ENCODE assay signal across 24 cellular contexts in genomic region chr7:136128050-136128449, GRCh38.
DNase-seq lines count a peak whose midpoint lies in the region; ATAC-seq and TF ChIP-seq lines count a peak whose summit lies in the region.
"Had no signal": no experiment of that assay in that cellular context is flagged by ENCODE, and none has a peak within 500 bp of the region (broad histone marks: within the 10 kb centered on the region; RNA-seq: fewer than 3 reads in every experiment).

No MANE protein-coding gene starts in this region.

- POLR2A ChIA-PET in MCF 10A (lab: Yijun Ruan, JAX), result no interaction called here

- H2BK12ac ChIP-seq in mesenchymal stem cell (ENCODE audit: low read length in 2 of 2), result no peak overlapping the region

- intact Hi-C loops in MCF 10A (cut with micrococcal nuclease) (no loop called here), posterior cingulate gyrus (cut with DNase I) (no loop called here)

- no peak overlapping the region for H3K23ac ChIP-seq in mesenchymal stem cell (ENCODE audit: low read length in 2 of 2)

- H3K36me3 ChIP-seq in GM23338 (ENCODE audit: insufficient read depth), result no peaks in the 10 kb centered on the region
- H3K36me3 ChIP-seq in mesenchymal stem cell (ENCODE audit: control insufficient read depth in 1 of 2, insufficient read depth in 2 of 2, low read depth in 1 of 2, low read length in 2 of 2), result no peaks in the 10 kb centered on the region
- H3K36me3 ChIP-seq: BLaER1 treated with 17β-estradiol and CSF1 and Interleukin-3, amounts not matched to agents 10 nM and 100 nM had no signal

- no peaks in the 10 kb centered on the region for H3K9me3 Mint-ChIP-seq in GM23338
- H3K9me3 Mint-ChIP-seq in activated T-helper 17 cell treated with anti-CD3 and anti-CD28 coated beads, Interleukin-2, amount 50 U/mL, for 72 hours, result peaks cover 7% of the 10 kb centered on the region
- no peaks in the 10 kb centered on the region for H3K9me3 Mint-ChIP-seq in MCF 10A (ENCODE audit: unreplicated experiment)
- H3K9me3 Mint-ChIP-seq: CD8-positive, alpha-beta T cell had no signal

- H3K18ac ChIP-seq in mesenchymal stem cell (ENCODE audit: low read depth in 1 of 2, low read length in 2 of 2), result no peak overlapping the region

- H3K4me3 Mint-ChIP-seq in GM23338, result no peak overlapping the region
- no peak overlapping the region for H3K4me3 Mint-ChIP-seq in activated T-helper 17 cell treated with anti-CD3 and anti-CD28 coated beads, Interleukin-2, amount 50 U/mL, for 72 hours
- no peak overlapping the region for H3K4me3 Mint-ChIP-seq in MCF 10A (ENCODE audit: unreplicated experiment)
- H3K4me3 Mint-ChIP-seq: B cell; CD4-positive, alpha-beta T cell; CD8-positive, alpha-beta T cell had no signal

- H3K4me2 ChIP-seq in GM23338 (no peak overlapping the region), mesenchymal stem cell (ENCODE audit: low read length, poor library complexity, severe bottlenecking) (no peak overlapping the region)
- H3K4me2 ChIP-seq: A549; BLaER1 treated with 17β-estradiol and CSF1 and Interleukin-3, amounts not matched to agents 10 nM and 100 nM had no signal

- no peaks in the 10 kb centered on the region for H3K79me1 ChIP-seq in mesenchymal stem cell (replicated peaks; ENCODE audit: low read length, poor library complexity, severe bottlenecking)

- CTCF ChIA-PET in MCF 10A (lab: Yijun Ruan, JAX), result no interaction called here

- H3K4me1 ChIP-seq in GM23338 (ENCODE audit: insufficient read depth), result no peaks in the 10 kb centered on the region; the same call in 1 of the 2 replicates
- H3K4me1 ChIP-seq in mesenchymal stem cell (ENCODE audit: control insufficient read depth, insufficient read depth, low read depth, low read length), result peaks cover 2% of the 10 kb centered on the region
- H3K4me1 ChIP-seq: A549, Caco-2 had no signal

- H4K8ac ChIP-seq in mesenchymal stem cell (ENCODE audit: low read length), result no peak overlapping the region

- H3K27me3 Mint-ChIP-seq in GM23338 (ENCODE audit: insufficient read depth, low read depth, poor library complexity) (peaks cover 1% of the 10 kb centered on the region), MCF 10A (ENCODE audit: insufficient read depth, unreplicated experiment) (peaks cover 13% of the 10 kb centered on the region)
- no peaks in the 10 kb centered on the region for H3K27me3 Mint-ChIP-seq in activated T-helper 17 cell treated with anti-CD3 and anti-CD28 coated beads, Interleukin-2, amount 50 U/mL, for 72 hours
- H3K27me3 Mint-ChIP-seq: B cell had no signal

- peaks cover 20% of the 10 kb centered on the region for H3K9me2 ChIP-seq in GM23338 (ENCODE audit: insufficient read depth)

- no TSS peak for BruUV-seq in MCF 10A (replicated peaks; lab: Mats Ljungman, UMichigan)

- H2AFZ ChIP-seq in GM23338, result 0 out of 2 replicates have a peak overlapping the region, but pooled peaks have one; percentile 38
- H2AFZ ChIP-seq in mesenchymal stem cell (ENCODE audit: low read depth, low read length), result no peak overlapping the region

- H2AK5ac ChIP-seq in mesenchymal stem cell (ENCODE audit: low read length, severe bottlenecking), result no peak overlapping the region

- H3K27ac ChIP-seq in GM23338 (ENCODE audit: low read depth) (no peak overlapping the region), mesenchymal stem cell (ENCODE audit: low read length, poor library complexity, severe bottlenecking) (no peak overlapping the region)
- H3K27ac ChIP-seq: 22Rv1; A549; BLaER1 treated with 17β-estradiol and CSF1 and Interleukin-3, amounts not matched to agents 10 nM and 100 nM; C4-2B had no signal

- H2BK15ac ChIP-seq in mesenchymal stem cell (ENCODE audit: low read depth, poor library complexity, severe bottlenecking), result no peak overlapping the region

- no peak overlapping the region for H3K14ac ChIP-seq in mesenchymal stem cell (ENCODE audit: low read length in 2 of 2)

- ATAC-seq in GM23338 (no peak), left lobe of liver (no peak)
- no peak for ATAC-seq in activated T-helper 17 cell treated with anti-CD3 and anti-CD28 coated beads, Interleukin-2, amount 50 U/mL, for 72 hours (replicated peaks)
- ATAC-seq in stimulated activated naive CD8-positive, alpha-beta T cell treated with anti-CD3 and anti-CD28 coated beads, Interleukin-15, Interleukin-2, amounts not matched to agents 100 U/mL and 50 U/mL, for 24 hours, result no peak
- ATAC-seq: A549; CD8-positive, alpha-beta T cell; GM12878 had no signal

- H2BK120ac ChIP-seq in mesenchymal stem cell (ENCODE audit: low read depth, low read length), result no peak overlapping the region

- H3K9ac ChIP-seq in mesenchymal stem cell (ENCODE audit: low read length), result no peak overlapping the region
- H3K9ac ChIP-seq: BLaER1 treated with 17β-estradiol and CSF1 and Interleukin-3, amounts not matched to agents 10 nM and 100 nM had no signal

- no peak overlapping the region for H3K4ac ChIP-seq in mesenchymal stem cell (ENCODE audit: low read depth in 1 of 2, low read length in 2 of 2)

- no peaks in the 10 kb centered on the region for H3K36me3 Mint-ChIP-seq in GM23338 (ENCODE audit: low read depth)
- H3K36me3 Mint-ChIP-seq in activated T-helper 17 cell treated with anti-CD3 and anti-CD28 coated beads, Interleukin-2, amount 50 U/mL, for 72 hours (ENCODE audit: low read depth), result no peaks in the 10 kb centered on the region
- no peaks in the 10 kb centered on the region for H3K36me3 Mint-ChIP-seq in MCF 10A (ENCODE audit: insufficient read depth, unreplicated experiment)
- H3K36me3 Mint-ChIP-seq: CD8-positive, alpha-beta T cell had no signal

- DNase-seq in GM23338 (ENCODE audit: low spot score) (no peak), SK-MEL-5 (ENCODE audit: low read depth, low spot score) (peak; percentile 22), mesenchymal stem cell (no peak), MCF 10A (ENCODE audit: unreplicated experiment) (no peak), posterior cingulate gyrus (no peak), left lobe of liver (ENCODE audit: low spot score) (no peak)
- DNase-seq in stimulated activated naive CD8-positive, alpha-beta T cell treated with anti-CD3 and anti-CD28 coated beads, Interleukin-15, Interleukin-2, amounts not matched to agents 100 U/mL and 50 U/mL, for 24 hours, result no peak
- DNase-seq: AML-193; Caco-2; Calu3; CD4-positive, alpha-beta T cell; CD8-positive, alpha-beta T cell; DMS53; DMS79; DND-41; EL; GDM1 had no signal

- H3K4me1 Mint-ChIP-seq in GM23338, result 0 out of 3 replicates have a peak, but pooled peaks cover 3% of the 10 kb centered on the region
- H3K4me1 Mint-ChIP-seq in activated T-helper 17 cell treated with anti-CD3 and anti-CD28 coated beads, Interleukin-2, amount 50 U/mL, for 72 hours, result peaks cover 16% of the 10 kb centered on the region
- H3K4me1 Mint-ChIP-seq in MCF 10A (ENCODE audit: insufficient read depth, unreplicated experiment), result no peaks in the 10 kb centered on the region
- H3K4me1 Mint-ChIP-seq: B cell had no signal

- in situ Hi-C loops in SK-MEL-5 (cut with HindIII; ENCODE audit: low pct_unique_long_range_greater_than_20kb, low sequenced_read_pairs), result no loop called here

- H3K27me3 ChIP-seq in GM23338 (ENCODE audit: insufficient read depth), result no peaks in the 10 kb centered on the region
- H3K27me3 ChIP-seq in mesenchymal stem cell (ENCODE audit: control insufficient read depth in 1 of 2, insufficient read depth in 1 of 2, low read length in 2 of 2), result peaks cover 0 to 6% of the 10 kb centered on the region in 2 experiments
- H3K27me3 ChIP-seq: BLaER1 treated with 17β-estradiol and CSF1 and Interleukin-3, amounts not matched to agents 10 nM and 100 nM had no signal

- H3K4me3 ChIP-seq in GM23338 (no peak overlapping the region), mesenchymal stem cell (ENCODE audit: insufficient read depth in 1 of 2, low read depth in 1 of 2, low read length in 2 of 2) (no peak overlapping the region)
- H3K4me3 ChIP-seq: A549; BLaER1 treated with 17β-estradiol and CSF1 and Interleukin-3, amounts not matched to agents 10 nM and 100 nM; GM12878 had no signal

- no peaks in the 10 kb centered on the region for H3F3A ChIP-seq in GM23338 (replicated peaks; ENCODE audit: low read depth)

- H2BK5ac ChIP-seq in mesenchymal stem cell (ENCODE audit: low read depth, low read length, poor library complexity, severe bottlenecking), result no peak overlapping the region

- no peak overlapping the region for H3K27ac Mint-ChIP-seq in GM23338
- peak overlapping the region; percentile 41 for H3K27ac Mint-ChIP-seq in activated T-helper 17 cell treated with anti-CD3 and anti-CD28 coated beads, Interleukin-2, amount 50 U/mL, for 72 hours
- H3K27ac Mint-ChIP-seq in MCF 10A (ENCODE audit: low read depth, unreplicated experiment), result no peak overlapping the region
- H3K27ac Mint-ChIP-seq: B cell; CD4-positive, alpha-beta T cell; CD8-positive, alpha-beta T cell had no signal

- WGBS in mesenchymal stem cell, result 78% methylated on average over 3 of the region's 3 CpGs

- H4K91ac ChIP-seq in mesenchymal stem cell (ENCODE audit: low read length), result peak overlapping the region; percentile 75

- no peaks in the 10 kb centered on the region for H3K79me2 ChIP-seq in GM23338 (replicated peaks; ENCODE audit: insufficient read depth)

- TF ChIP-seq CTCF in GM23338 (conservative IDR thresholded peaks at IDR 0.05; ENCODE audit: low read depth in 2 of 2) (no peak), MCF 10A (IDR thresholded peaks at IDR 0.05; ENCODE audit: unreplicated experiment) (no peak)

- no peaks in the 10 kb centered on the region for H3K9me3 ChIP-seq in mesenchymal stem cell (ENCODE audit: control insufficient read depth, low read length)
- H3K9me3 ChIP-seq: A549; BLaER1 treated with 17β-estradiol and CSF1 and Interleukin-3, amounts not matched to agents 10 nM and 100 nM; Caco-2 had no signal

- no peaks in the 10 kb centered on the region for H4K20me1 ChIP-seq in GM23338 (replicated peaks; ENCODE audit: insufficient read depth)
- H4K20me1 ChIP-seq: BLaER1 treated with 17β-estradiol and CSF1 and Interleukin-3, amounts not matched to agents 10 nM and 100 nM had no signal

TF ChIP-seq in GM23338, 12 proteins besides CTCF, POLR2A, EP300 and RAD21 (continues in another document):
- no peak for TF ChIP-seq ETS1 (IDR thresholded peaks at IDR 0.05)
- TF ChIP-seq ZNF114 (CRISPR knock-in tag; IDR thresholded peaks at IDR 0.05), result no peak
